ENCODE assay signal across 8 cellular contexts in the genomic region with DNA sequence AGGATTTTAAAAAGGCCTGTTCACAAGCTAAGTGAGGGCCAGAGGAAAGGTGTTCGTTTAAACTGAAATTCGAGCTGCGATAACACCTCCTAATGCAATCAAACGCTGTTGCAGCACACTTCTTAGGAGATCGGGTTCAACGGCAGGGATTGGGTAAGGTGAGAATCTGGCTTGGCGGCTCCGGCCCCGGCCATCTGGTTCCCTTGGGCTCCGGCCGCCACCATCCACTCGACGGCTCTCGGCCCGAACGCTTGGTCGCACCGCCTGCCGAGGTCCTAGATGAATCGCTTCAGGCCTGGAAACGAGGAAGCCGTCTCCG. TPM values are rescaled to one million over a fixed set of nuclear protein-coding genes. Genes with fewer than 3 reads are reported as not detected.
DNase-seq lines count a peak whose midpoint lies in the region; ATAC-seq, FAIRE-seq and TF ChIP-seq lines count a peak whose summit lies in the region.

No MANE protein-coding gene starts in this region.

- in situ Hi-C loops in HepG2 (cut with HindIII; ENCODE audit: extremely low pct_ligation_motif_present, low pct_unique_long_range_greater_than_20kb), result no loop called here

- no peak overlapping the region for H2AFZ ChIP-seq in HepG2 (ENCODE audit: low read length)

- peaks cover 41% of the 10 kb centered on the region for H3K4me1 ChIP-seq in HepG2 (ENCODE audit: insufficient read depth, low read length)
- H3K4me1 ChIP-seq in thymus (ENCODE audit: control insufficient read depth, insufficient read depth, low read length), result peaks cover 9% of the 10 kb centered on the region

- H3K4me3 ChIP-seq in HepG2 (replicated peaks in 1 of 3; ENCODE audit: insufficient read depth in 1 of 3, low read depth in 2 of 3, low read length in 3 of 3) (peak overlapping the region; percentile 72 to 99 (median 98)), thymus (ENCODE audit: low read length) (peak overlapping the region; percentile 98)

- H3K9ac ChIP-seq in HepG2 (ENCODE audit: insufficient read depth, low read depth, low read length), result peak overlapping the region; percentile 99

- ATAC-seq in Right ventricle myocardium inferior, result peak; percentile 61
- ATAC-seq in HG02981 (IDR thresholded peaks at IDR 0.05; ENCODE audit: unreplicated experiment), result peak; percentile 19
- peak; percentile 60 for ATAC-seq in HepG2

- H3K27ac Mint-ChIP-seq in MCF 10A (ENCODE audit: low read depth, unreplicated experiment), result peak overlapping the region; percentile 100

- H3K36me3 Mint-ChIP-seq in MCF 10A (ENCODE audit: insufficient read depth, unreplicated experiment), result peaks cover 14% of the 10 kb centered on the region

- H3K9me3 ChIP-seq in HepG2 (ENCODE audit: low read length), result no peaks in the 10 kb centered on the region
- no peaks in the 10 kb centered on the region for H3K9me3 ChIP-seq in thymus (ENCODE audit: control insufficient read depth)

- TF ChIP-seq EP300 in HepG2 (IDR thresholded peaks at IDR 0.05; ENCODE audit: low read depth in 2 of 2, low read length in 2 of 2) (no peak), HepG2 (CRISPR knock-in tag; IDR thresholded peaks at IDR 0.05; ENCODE audit: borderline replicate concordance) (no peak)

- H3K36me3 ChIP-seq in HepG2 (replicated peaks in 1 of 2; ENCODE audit: control insufficient read depth in 1 of 2, insufficient read depth in 2 of 2, low read length in 2 of 2), result peaks cover 0 to 1% of the 10 kb centered on the region in 2 experiments; a peak in 1 of 5 replicates
- H3K36me3 ChIP-seq in thymus (ENCODE audit: control insufficient read depth, insufficient read depth), result peaks cover 5% of the 10 kb centered on the region

- no peak for TF ChIP-seq RAD21 in HepG2 (CRISPR knock-in tag; IDR thresholded peaks at IDR 0.05)

- FAIRE-seq in HepG2 (lab: Jason Lieb, UNC), result no peak

- peak; percentile 88 for DNase-seq in Right ventricle myocardium inferior (ENCODE audit: missing footprints)
- DNase-seq in cardiac septum (ENCODE audit: low spot score), result no peak
- peak; percentile 60 for DNase-seq in NCI-H345 (lab: John Stamatoyannopoulos, UW)
- peak; percentile 80 for DNase-seq in MCF 10A (ENCODE audit: unreplicated experiment)
- peak; percentile 40 for DNase-seq in HepG2 (ENCODE audit: low spot score)
- DNase-seq in erythroblast (lab: John Stamatoyannopoulos, UW), result no peak

- TF ChIP-seq POLR2A in HepG2 (IDR thresholded peaks at IDR 0.05; ENCODE audit: insufficient read depth in 1 of 2, low read depth in 2 of 2, low read length in 2 of 2), result no peak
- TF ChIP-seq POLR2A in erythroblast (IDR thresholded peaks at IDR 0.05; ENCODE audit: low read length), result no peak

- H3K27ac ChIP-seq in HepG2 (ENCODE audit: extremely low read length, insufficient read depth, low read length) (peak overlapping the region; percentile 98), thymus (ENCODE audit: low read depth) (peak overlapping the region; percentile 100)

- peak overlapping the region; percentile 97 for H3K4me2 ChIP-seq in HepG2 (ENCODE audit: low read depth, low read length)

- H3K27me3 Mint-ChIP-seq in MCF 10A (ENCODE audit: insufficient read depth, unreplicated experiment), result no peaks in the 10 kb centered on the region

- POLR2A ChIA-PET in MCF 10A (lab: Yijun Ruan, JAX), result interaction anchor here (0.6 to 3.8 kb wide), 19 partner anchors 9 to 243 kb away, joined by 3 to 50 read pairs (median 4); a partner anchor contains a TSS
- POLR2A ChIA-PET in HepG2 (lab: Yijun Ruan, JAX), result interaction anchor here (0.8 to 2.0 kb wide), 4 partner anchors 12 to 525 kb away, joined by 3 to 17 read pairs (median 3); a partner anchor contains a TSS

- intact Hi-C loops in Right ventricle myocardium inferior (cut with DNase I) (loop anchor here (2.0 to 10.0 kb wide), 2 partner anchors 39 to 115 kb away; a partner anchor contains a TSS), cardiac septum (cut with DNase I) (loop anchor here (1.0 to 10.0 kb wide), 3 partner anchors 39 to 105 kb away; a partner anchor contains a TSS), MCF 10A (cut with micrococcal nuclease) (loop anchor here (1.0 to 5.0 kb wide), 5 partner anchors 40 to 120 kb away; a partner anchor contains a TSS), HepG2 (cut with micrococcal nuclease; ENCODE audit: unreplicated experiment) (loop anchor here (1.0 to 5.0 kb wide), 2 partner anchors 39 to 53 kb away; a partner anchor contains a TSS)

- H3K4me1 Mint-ChIP-seq in MCF 10A (ENCODE audit: insufficient read depth, unreplicated experiment), result peaks cover 35% of the 10 kb centered on the region

- CTCF ChIA-PET in MCF 10A (lab: Yijun Ruan, JAX), result no interaction called here
- CTCF ChIA-PET in HepG2 (lab: Yijun Ruan, JAX; ENCODE audit: low intra/inter-chr PET ratio, low total read pairs), result no interaction called here

- TSS peak; percentile 68 for BruUV-seq in MCF 10A (replicated peaks; lab: Mats Ljungman, UMichigan)
- BruUV-seq in HepG2 (replicated peaks; lab: Mats Ljungman, UMichigan), result TSS peak; percentile 86

- peaks cover 0 to 3% of the 10 kb centered on the region in 2 experiments; a peak in 1 of 5 replicates for H3K27me3 ChIP-seq in HepG2 (ENCODE audit: control insufficient read depth in 1 of 2, insufficient read depth in 2 of 2, low read length in 2 of 2)
- no peaks in the 10 kb centered on the region for H3K27me3 ChIP-seq in thymus (ENCODE audit: control insufficient read depth, insufficient read depth)

- TF ChIP-seq CTCF in MCF 10A (IDR thresholded peaks at IDR 0.05; ENCODE audit: unreplicated experiment) (no peak), HepG2 (CRISPR knock-in tag; IDR thresholded peaks at IDR 0.05) (no peak)

- H3K4me3 Mint-ChIP-seq in MCF 10A (ENCODE audit: unreplicated experiment), result peak overlapping the region; percentile 92

- no peaks in the 10 kb centered on the region for H4K20me1 ChIP-seq in HepG2 (ENCODE audit: insufficient read depth, low read length)

- no peaks in the 10 kb centered on the region for H3K9me3 Mint-ChIP-seq in MCF 10A (ENCODE audit: unreplicated experiment)

- WGBS in HepG2 (ENCODE audit: low lambda C conversion rate), result 2% methylated on average over 4 of the region's 23 CpGs
- WGBS in thymus, result under 1% methylated on average over 23 of the region's 23 CpGs

- H3K79me2 ChIP-seq in HepG2 (ENCODE audit: insufficient read depth, low read length), result peaks cover 57% of the 10 kb centered on the region

RNA-seq across cellular contexts. Expression of a gene that starts 0.4 kb away (rescaled TPM):
- 9.3 TPM for total RNA-seq in Right ventricle myocardium inferior
- total RNA-seq in cardiac septum, result 9.9 TPM
- 3.9 and 5.6 TPM in 2 replicates for total RNA-seq in MCF 10A (2022)
- total RNA-seq in HepG2 (2016; rRNA removed; fragmentation: Illumina TruSeq; extraction: Trizol), result 7.1 and 9.4 TPM in 2 replicates
- 7.4 and 8.2 TPM in 2 replicates for total RNA-seq in HepG2 (2016; cell fraction: cytosol; rRNA removed; fragmentation: Illumina TruSeq; extraction: Trizol; ENCODE audit: low read depth)
- total RNA-seq in HepG2 (2016; cell fraction: insoluble cytoplasmic fraction; rRNA removed; fragmentation: Illumina TruSeq; extraction: Trizol), result 8.0 and 8.3 TPM in 2 replicates
- total RNA-seq in HepG2 (2016; cell fraction: membrane; rRNA removed; fragmentation: Illumina TruSeq; extraction: Trizol), result 11.7 and 12.3 TPM in 2 replicates
- 8.5 and 9.0 TPM in 2 replicates for total RNA-seq in HepG2 (2016; cell fraction: nucleus; rRNA removed; fragmentation: Illumina TruSeq; extraction: Trizol)
- polyA plus RNA-seq in HepG2 (2011; rRNA removed), result 7.8 and 9.4 TPM in 2 replicates
- polyA plus RNA-seq in HepG2 (2011; cell fraction: cytosol; rRNA removed), result 7.8 and 8.4 TPM in 2 replicates
- polyA plus RNA-seq in HepG2 (2011; cell fraction: nucleus; rRNA removed), result 7.5 and 8.0 TPM in 2 replicates
- 5.8 and 8.7 TPM in 2 replicates for polyA plus RNA-seq in HepG2 (2012)
- polyA plus RNA-seq in HepG2 (2016; cell fraction: cytosol; fragmentation: Illumina TruSeq; extraction: Trizol; ENCODE audit: low read depth), result 10.7 and 11.4 TPM in 2 replicates
- 9.7 and 10.3 TPM in 2 replicates for polyA plus RNA-seq in HepG2 (2016; cell fraction: insoluble cytoplasmic fraction; fragmentation: Illumina TruSeq; extraction: Trizol; ENCODE audit: low read depth)
- 12.3 and 13.4 TPM in 2 replicates for polyA plus RNA-seq in HepG2 (2016; cell fraction: membrane; fragmentation: Illumina TruSeq; extraction: Trizol; ENCODE audit: low read depth)
- polyA plus RNA-seq in HepG2 (2016; cell fraction: nucleus; fragmentation: Illumina TruSeq; extraction: Trizol; ENCODE audit: insufficient read depth, low read depth), result 9.5 and 9.6 TPM in 2 replicates
- 7.3 and 8.6 TPM in 2 replicates for polyA minus RNA-seq in HepG2 (2011; rRNA and poly(A)+ RNA removed; ENCODE audit: low replicate concordance)
- 2.4 and 3.7 TPM in 2 replicates for polyA minus RNA-seq in HepG2 (2011; cell fraction: cytosol; rRNA and poly(A)+ RNA removed)
- polyA minus RNA-seq in HepG2 (2011; cell fraction: nucleus; rRNA and poly(A)+ RNA removed), result 14.7 and 15.8 TPM in 2 replicates
- 22.9 TPM for polyA plus RNA-seq in thymus

RNA-seq across cellular contexts. Expression of a gene that starts 0.6 kb away (rescaled TPM):
- total RNA-seq in Right ventricle myocardium inferior, result 19.6 TPM
- total RNA-seq in cardiac septum, result 20.3 TPM
- total RNA-seq in MCF 10A (2022), result 42.7 and 46.4 TPM in 2 replicates
- total RNA-seq in HepG2 (2016; rRNA removed; fragmentation: Illumina TruSeq; extraction: Trizol), result 30.5 and 52.6 TPM in 2 replicates
- total RNA-seq in HepG2 (2016; cell fraction: cytosol; rRNA removed; fragmentation: Illumina TruSeq; extraction: Trizol; ENCODE audit: low read depth), result 10.4 and 12.4 TPM in 2 replicates
- total RNA-seq in HepG2 (2016; cell fraction: insoluble cytoplasmic fraction; rRNA removed; fragmentation: Illumina TruSeq; extraction: Trizol), result 30.6 and 50.0 TPM in 2 replicates
- total RNA-seq in HepG2 (2016; cell fraction: membrane; rRNA removed; fragmentation: Illumina TruSeq; extraction: Trizol), result 29.5 and 33.1 TPM in 2 replicates
- 22.1 and 24.3 TPM in 2 replicates for total RNA-seq in HepG2 (2016; cell fraction: nucleus; rRNA removed; fragmentation: Illumina TruSeq; extraction: Trizol)
- polyA plus RNA-seq in HepG2 (2011; rRNA removed), result 32.2 and 32.3 TPM in 2 replicates
- 19.1 and 25.0 TPM in 2 replicates for polyA plus RNA-seq in HepG2 (2011; cell fraction: cytosol; rRNA removed)
- 6.3 and 9.4 TPM in 2 replicates for polyA plus RNA-seq in HepG2 (2011; cell fraction: nucleus; rRNA removed)
- 34.5 and 46.3 TPM in 2 replicates for polyA plus RNA-seq in HepG2 (2012)
- polyA plus RNA-seq in HepG2 (2016; cell fraction: cytosol; fragmentation: Illumina TruSeq; extraction: Trizol; ENCODE audit: low read depth), result 7.5 and 7.8 TPM in 2 replicates
- polyA plus RNA-seq in HepG2 (2016; cell fraction: insoluble cytoplasmic fraction; fragmentation: Illumina TruSeq; extraction: Trizol; ENCODE audit: low read depth), result 50.2 and 59.9 TPM in 2 replicates
- 16.8 and 21.0 TPM in 2 replicates for polyA plus RNA-seq in HepG2 (2016; cell fraction: membrane; fragmentation: Illumina TruSeq; extraction: Trizol; ENCODE audit: low read depth)
- polyA plus RNA-seq in HepG2 (2016; cell fraction: nucleus; fragmentation: Illumina TruSeq; extraction: Trizol; ENCODE audit: insufficient read depth, low read depth), result 19.2 and 19.9 TPM in 2 replicates
- 30.6 and 47.3 TPM in 2 replicates for polyA minus RNA-seq in HepG2 (2011; rRNA and poly(A)+ RNA removed; ENCODE audit: low replicate concordance)
- polyA minus RNA-seq in HepG2 (2011; cell fraction: cytosol; rRNA and poly(A)+ RNA removed), result 44.6 and 63.7 TPM in 2 replicates
- 42.2 and 63.9 TPM in 2 replicates for polyA minus RNA-seq in HepG2 (2011; cell fraction: nucleus; rRNA and poly(A)+ RNA removed)
- polyA plus RNA-seq in thymus, result 22.7 TPM

RNA-seq across cellular contexts. Expression of a gene that starts 39.4 kb away (rescaled TPM):
- total RNA-seq in Right ventricle myocardium inferior (174 TPM), cardiac septum (162 TPM), MCF 10A (2022) (125 and 126 TPM in 2 replicates), HepG2 (2016; rRNA removed; fragmentation: Illumina TruSeq; extraction: Trizol) (104 and 111 TPM in 2 replicates)
- total RNA-seq in HepG2 (2016; cell fraction: cytosol; rRNA removed; fragmentation: Illumina TruSeq; extraction: Trizol; ENCODE audit: low read depth), result 32.0 and 35.0 TPM in 2 replicates
- 102 and 115 TPM in 2 replicates for total RNA-seq in HepG2 (2016; cell fraction: insoluble cytoplasmic fraction; rRNA removed; fragmentation: Illumina TruSeq; extraction: Trizol)
- 54.9 and 60.7 TPM in 2 replicates for total RNA-seq in HepG2 (2016; cell fraction: membrane; rRNA removed; fragmentation: Illumina TruSeq; extraction: Trizol)
- 62.8 and 72.9 TPM in 2 replicates for total RNA-seq in HepG2 (2016; cell fraction: nucleus; rRNA removed; fragmentation: Illumina TruSeq; extraction: Trizol)
- polyA plus RNA-seq in HepG2 (2011; rRNA removed) (79.6 and 95.6 TPM in 2 replicates), thymus (74.7 TPM)
- polyA plus RNA-seq in HepG2 (2011; cell fraction: cytosol; rRNA removed), result 69.5 and 84.2 TPM in 2 replicates
- polyA plus RNA-seq in HepG2 (2011; cell fraction: nucleus; rRNA removed), result 66.3 and 74.0 TPM in 2 replicates
- polyA plus RNA-seq in HepG2 (2012), result 58.5 TPM in 2 replicates
- 25.3 and 31.4 TPM in 2 replicates for polyA plus RNA-seq in HepG2 (2016; cell fraction: cytosol; fragmentation: Illumina TruSeq; extraction: Trizol; ENCODE audit: low read depth)
- 99.0 and 102 TPM in 2 replicates for polyA plus RNA-seq in HepG2 (2016; cell fraction: insoluble cytoplasmic fraction; fragmentation: Illumina TruSeq; extraction: Trizol; ENCODE audit: low read depth)
- 35.5 and 45.8 TPM in 2 replicates for polyA plus RNA-seq in HepG2 (2016; cell fraction: membrane; fragmentation: Illumina TruSeq; extraction: Trizol; ENCODE audit: low read depth)
- polyA plus RNA-seq in HepG2 (2016; cell fraction: nucleus; fragmentation: Illumina TruSeq; extraction: Trizol; ENCODE audit: insufficient read depth, low read depth), result 85.7 and 105 TPM in 2 replicates
- polyA minus RNA-seq in HepG2 (2011; rRNA and poly(A)+ RNA removed; ENCODE audit: low replicate concordance), result 14.5 and 18.7 TPM in 2 replicates
- polyA minus RNA-seq in HepG2 (2011; cell fraction: cytosol; rRNA and poly(A)+ RNA removed), result 20.2 and 23.3 TPM in 2 replicates
- 63.9 and 66.8 TPM in 2 replicates for polyA minus RNA-seq in HepG2 (2011; cell fraction: nucleus; rRNA and poly(A)+ RNA removed)

Comparison
In these comparisons a context has a peak if more than half of its experiments do, and no peak if none do; other contexts are left out.
1. DNase-seq: peak in Right ventricle myocardium inferior (single experiment), NCI-H345 (single experiment), MCF 10A (single experiment) and HepG2 (single experiment); none in cardiac septum (single experiment) and erythroblast (0 of 2).
2. Peak in every context shown above with its lines, with median percentiles within 50 percentile points of each other: ATAC-seq.